In the genomic region with DNA sequence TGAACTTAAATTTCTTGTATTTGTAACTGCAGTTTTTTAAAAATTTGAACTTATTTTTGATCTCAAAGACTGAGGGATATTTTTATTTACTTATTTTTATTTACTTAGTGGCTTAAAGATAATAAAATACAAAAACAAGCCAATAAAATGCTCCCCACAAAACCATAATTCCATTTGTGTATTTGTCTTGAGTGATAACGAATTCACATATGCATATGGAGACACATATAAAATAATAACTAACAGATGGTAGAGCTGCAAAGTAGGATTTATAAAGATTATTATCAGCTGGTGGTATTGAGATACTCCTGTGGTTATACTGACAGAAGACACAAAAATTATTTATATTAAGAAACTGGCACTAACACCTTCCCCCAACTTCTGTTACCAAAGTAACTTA, we compare ENCODE assay signal across 26 cellular contexts.
"Had no signal": no experiment of that assay in that cellular context is flagged by ENCODE, and none has a peak within 500 bp of the region (broad histone marks: within the 10 kb centered on the region; RNA-seq: fewer than 3 reads in every experiment).

No MANE protein-coding gene starts in this region.

- H3K4me3 Mint-ChIP-seq: activated CD4-positive, alpha-beta T cell treated with anti-CD3 and anti-CD28 coated beads for 36 hours; activated naive CD4-positive, alpha-beta T cell treated with anti-CD3 and anti-CD28 coated beads for 36 hours; activated naive CD8-positive, alpha-beta T cell treated with anti-CD3 and anti-CD28 coated beads, Interleukin-2, amount 10 ng/mL, durations not matched to agents 7 days and 5 days; effector memory CD8-positive, alpha-beta T cell; memory B cell; nephron; stimulated activated naive CD8-positive, alpha-beta T cell treated with anti-CD3 and anti-CD28 coated beads, Interleukin-15, Interleukin-2, amounts not matched to agents 100 ng/mL and 50 ng/mL, for 24 hours; WTC11 had no signal

- H3K9me3 Mint-ChIP-seq: activated naive CD4-positive, alpha-beta T cell treated with anti-CD3 and anti-CD28 coated beads for 36 hours; activated naive CD8-positive, alpha-beta T cell treated with anti-CD3 and anti-CD28 coated beads, Interleukin-2, amount 10 ng/mL, durations not matched to agents 7 days and 5 days; effector memory CD8-positive, alpha-beta T cell; memory B cell; nephron; stimulated activated naive CD8-positive, alpha-beta T cell treated with anti-CD3 and anti-CD28 coated beads, Interleukin-15, Interleukin-2, amounts not matched to agents 100 ng/mL and 50 ng/mL, for 24 hours; WTC11 had no signal

- H3K27me3 ChIP-seq: colonic mucosa, dorsolateral prefrontal cortex, esophagus muscularis mucosa, pancreas, right atrium auricular region, tibial artery had no signal

- H3K4me3 ChIP-seq: colonic mucosa, dorsolateral prefrontal cortex, esophagus muscularis mucosa, pancreas, psoas muscle, right atrium auricular region, tibial artery had no signal

- H3K9me3 ChIP-seq: colonic mucosa, esophagus muscularis mucosa, pancreas, psoas muscle, right atrium auricular region, tibial artery had no signal

- ATAC-seq: activated CD4-positive, alpha-beta T cell treated with anti-CD3 and anti-CD28 coated beads for 36 hours; effector memory CD8-positive, alpha-beta T cell; left ventricle myocardium superior; psoas muscle; WTC11 had no signal

- FAIRE-seq: bronchial epithelial cell, frontal cortex had no signal

- H3K4me1 Mint-ChIP-seq: activated CD4-positive, alpha-beta T cell treated with anti-CD3 and anti-CD28 coated beads for 36 hours; activated naive CD8-positive, alpha-beta T cell treated with anti-CD3 and anti-CD28 coated beads, Interleukin-2, amount 10 ng/mL, durations not matched to agents 7 days and 5 days had no signal

- H3K27me3 Mint-ChIP-seq: activated CD4-positive, alpha-beta T cell treated with anti-CD3 and anti-CD28 coated beads for 36 hours; activated naive CD8-positive, alpha-beta T cell treated with anti-CD3 and anti-CD28 coated beads, Interleukin-2, amount 10 ng/mL, durations not matched to agents 7 days and 5 days; effector memory CD8-positive, alpha-beta T cell; memory B cell; stimulated activated naive CD8-positive, alpha-beta T cell treated with anti-CD3 and anti-CD28 coated beads, Interleukin-15, Interleukin-2, amounts not matched to agents 100 ng/mL and 50 ng/mL, for 24 hours had no signal

- H3K27ac ChIP-seq: colonic mucosa, dorsolateral prefrontal cortex, esophagus muscularis mucosa, pancreas, psoas muscle, right atrium auricular region, tibial artery had no signal

- H3K36me3 Mint-ChIP-seq: activated naive CD8-positive, alpha-beta T cell treated with anti-CD3 and anti-CD28 coated beads, Interleukin-2, amount 10 ng/mL, durations not matched to agents 7 days and 5 days; WTC11 had no signal

- DNase-seq: activated CD4-positive, alpha-beta T cell treated with anti-CD3 and anti-CD28 coated beads for 36 hours; activated CD4-positive, alpha-beta T cell treated with anti-CD3 and anti-CD28 coated beads, Interleukin-2, amount 50 U/mL, for 4 hours; activated CD8-positive, alpha-beta memory T cell treated with anti-CD3 and anti-CD28 coated beads, Interleukin-2, amount 50 U/mL, for 48 hours; activated naive CD4-positive, alpha-beta T cell treated with anti-CD3 and anti-CD28 coated beads for 36 hours; activated naive CD8-positive, alpha-beta T cell treated with anti-CD3 and anti-CD28 coated beads, Interleukin-2, amount 10 ng/mL, durations not matched to agents 7 days and 5 days; activated T-cell treated with anti-CD3 and anti-CD28 coated beads, Interleukin-2, amount 50 U/mL, for 48 hours; colonic mucosa; dorsolateral prefrontal cortex; effector memory CD8-positive, alpha-beta T cell; hypothalamus; left ventricle myocardium superior; pancreas; psoas muscle; stimulated activated CD4-positive, alpha-beta T cell treated with anti-CD3 and anti-CD28 coated beads, Interleukin-12 subunit alpha, Interleukin-12 subunit beta, amount 100 ng/mL, for 4 hours; stimulated activated CD4-positive, alpha-beta T cell treated with anti-CD3 and anti-CD28 coated beads, Interleukin-4, amount 100 ng/mL, for 4 hours; substantia nigra; T1000; tibial artery had no signal

- H3K27ac Mint-ChIP-seq: activated CD4-positive, alpha-beta T cell treated with anti-CD3 and anti-CD28 coated beads for 36 hours; activated naive CD4-positive, alpha-beta T cell treated with anti-CD3 and anti-CD28 coated beads for 36 hours; activated naive CD8-positive, alpha-beta T cell treated with anti-CD3 and anti-CD28 coated beads, Interleukin-2, amount 10 ng/mL, durations not matched to agents 7 days and 5 days; effector memory CD8-positive, alpha-beta T cell; memory B cell; nephron; stimulated activated naive CD8-positive, alpha-beta T cell treated with anti-CD3 and anti-CD28 coated beads, Interleukin-15, Interleukin-2, amounts not matched to agents 100 ng/mL and 50 ng/mL, for 24 hours; WTC11 had no signal

- H3K36me3 ChIP-seq: colonic mucosa, right atrium auricular region, tibial artery had no signal

- H3K4me1 ChIP-seq: colonic mucosa, esophagus muscularis mucosa, psoas muscle, right atrium auricular region had no signal
